In the genomic region with DNA sequence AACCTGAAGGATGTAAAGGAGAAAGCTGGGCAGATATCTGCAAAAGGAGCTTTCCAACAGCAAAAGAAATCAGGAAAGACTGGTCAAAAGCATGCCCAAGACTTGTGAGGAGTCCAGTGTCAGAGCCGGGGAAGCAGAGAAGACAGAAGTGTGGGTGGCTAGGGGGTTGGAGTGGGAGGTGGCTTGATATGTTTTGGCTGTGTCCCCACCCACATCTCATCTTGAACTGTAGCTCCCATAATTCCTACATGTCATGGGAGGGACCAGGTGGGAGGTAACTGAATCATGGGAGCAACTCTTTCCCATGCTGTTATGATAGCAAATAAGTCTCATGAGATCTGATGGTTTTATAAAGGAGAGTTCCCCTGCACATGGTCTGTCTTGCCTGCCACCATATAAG, we compare ENCODE assay signal across 33 cellular contexts.
A peak's percentile ranks its signal among the peaks of the same experiment; 100 is the strongest.
DNase-seq lines count a peak whose midpoint lies in the region; FAIRE-seq and TF ChIP-seq lines count a peak whose summit lies in the region.
"Had no signal": no experiment of that assay in that cellular context is flagged by ENCODE, and none has a peak within 500 bp of the region (broad histone marks: within the 10 kb centered on the region; RNA-seq: fewer than 3 reads in every experiment).

No MANE protein-coding gene starts in this region.

- H3K79me2 ChIP-seq in H9 (ENCODE audit: insufficient read depth, low read length) = no peaks in the 10 kb centered on the region

- no peaks in the 10 kb centered on the region; a peak in 3 of 7 replicates for H3K36me3 Mint-ChIP-seq in H9 (ENCODE audit: insufficient read depth in 1 of 3, low read depth in 3 of 3)
- H3K36me3 Mint-ChIP-seq: CD14-positive monocyte; CD4-positive, alpha-beta memory T cell; CD4-positive, CD25-positive, alpha-beta regulatory T cell; CD8-positive, alpha-beta memory T cell; CD8-positive, alpha-beta T cell had no signal

- no peak overlapping the region for H2AFZ ChIP-seq in H9 (ENCODE audit: low read length)

- no peak overlapping the region for H3K4me3 ChIP-seq in HEK293 (ENCODE audit: low read depth, low read length)
- no peak overlapping the region for H3K4me3 ChIP-seq in bronchial epithelial cell (ENCODE audit: low read depth, low read length)
- H3K4me3 ChIP-seq: A549; BLaER1; BLaER1 treated with 17β-estradiol and CSF1 and Interleukin-3, amounts not matched to agents 10 nM and 100 nM had no signal

- H3K14ac ChIP-seq in H9 (ENCODE audit: insufficient read depth, low read length) = no peak overlapping the region

- H3K27ac Mint-ChIP-seq in H9 = no peak overlapping the region; a peak in 1 of 7 replicates
- H3K27ac Mint-ChIP-seq: B cell; CD4-positive, alpha-beta memory T cell; CD4-positive, alpha-beta T cell; CD4-positive, CD25-positive, alpha-beta regulatory T cell; CD8-positive, alpha-beta memory T cell; CD8-positive, alpha-beta T cell had no signal

- H3K79me1 ChIP-seq in H9 (ENCODE audit: insufficient read depth, low read depth, low read length, poor library complexity, severe bottlenecking) = no peaks in the 10 kb centered on the region

- no peaks in the 10 kb centered on the region for H3K27me3 Mint-ChIP-seq in H9 (ENCODE audit: low read depth)
- H3K27me3 Mint-ChIP-seq: CD4-positive, alpha-beta memory T cell; CD4-positive, alpha-beta T cell; CD4-positive, CD25-positive, alpha-beta regulatory T cell had no signal

- H3K4me1 Mint-ChIP-seq in H9 = peaks cover 5 to 10% of the 10 kb centered on the region in 2 experiments; a peak in 3 of 4 replicates
- H3K4me1 Mint-ChIP-seq: B cell; CD14-positive monocyte; CD4-positive, alpha-beta memory T cell; CD4-positive, CD25-positive, alpha-beta regulatory T cell; CD8-positive, alpha-beta memory T cell had no signal

- no peak overlapping the region for H3K18ac ChIP-seq in H9 (ENCODE audit: insufficient read length, low read depth, low read length)

- no peaks in the 10 kb centered on the region for H3K9me3 ChIP-seq in HEK293 (ENCODE audit: control insufficient read depth, insufficient read depth, low read depth, low read length)
- no peaks in the 10 kb centered on the region for H3K9me3 ChIP-seq in H9 (ENCODE audit: control insufficient read depth, low read depth, low read length)
- H3K9me3 ChIP-seq: BE2C; BLaER1; BLaER1 treated with 17β-estradiol and CSF1 and Interleukin-3, amounts not matched to agents 10 nM and 100 nM; Caco-2 had no signal

- no CpG with 5 or more reads among the region's 1 CpG for WGBS in H9 (ENCODE audit: extremely low coverage, insufficient read length, low lambda C conversion rate)

- H3K27me3 ChIP-seq in bronchial epithelial cell (ENCODE audit: control insufficient read depth, insufficient read depth, low read length) (no peaks in the 10 kb centered on the region), H9 (ENCODE audit: insufficient read depth, low read length) (no peaks in the 10 kb centered on the region)
- H3K27me3 ChIP-seq: BE2C; BLaER1; BLaER1 treated with 17β-estradiol and CSF1 and Interleukin-3, amounts not matched to agents 10 nM and 100 nM had no signal

- H3K4ac ChIP-seq in H9 (ENCODE audit: low read depth, low read length) = no peak overlapping the region

- no peak overlapping the region for H3K23ac ChIP-seq in H9 (ENCODE audit: insufficient read length, low read depth, low read length)

- no peak overlapping the region for H4K91ac ChIP-seq in H9 (ENCODE audit: insufficient read length, low read depth, low read length)

- H2BK5ac ChIP-seq in H9 (ENCODE audit: insufficient read length, low read length) = no peak overlapping the region

- TF ChIP-seq CTCF in HEK293 (tag by site-specific recombination; IDR thresholded peaks at IDR 0.05) (no peak), bronchial epithelial cell (IDR thresholded peaks at IDR 0.05; ENCODE audit: insufficient read depth, low read length, severe bottlenecking) (no peak), H9 (conservative IDR thresholded peaks at IDR 0.05) (no peak)

- H3K9me3 Mint-ChIP-seq in H9 = no peaks in the 10 kb centered on the region; a peak in 2 of 5 replicates

- POLR2A ChIA-PET in HEK293 (lab: Yijun Ruan, JAX) = no interaction called here

- CTCF ChIA-PET in HEK293 (lab: Yijun Ruan, JAX) = no interaction called here

- H3K36me3 ChIP-seq in HEK293 (ENCODE audit: control insufficient read depth in 2 of 2, insufficient read depth in 1 of 2, low read length in 2 of 2) (no peaks in the 10 kb centered on the region), bronchial epithelial cell (ENCODE audit: control insufficient read depth, insufficient read depth, low read length) (no peaks in the 10 kb centered on the region)
- H3K36me3 ChIP-seq: BE2C; BLaER1; BLaER1 treated with 17β-estradiol and CSF1 and Interleukin-3, amounts not matched to agents 10 nM and 100 nM had no signal

- H3K4me2 ChIP-seq in H9 (ENCODE audit: insufficient read depth, insufficient read length, low read length) = no peak overlapping the region
- H3K4me2 ChIP-seq: A549; BLaER1; BLaER1 treated with 17β-estradiol and CSF1 and Interleukin-3, amounts not matched to agents 10 nM and 100 nM had no signal

- no peak overlapping the region for H3K4me3 Mint-ChIP-seq in H9
- H3K4me3 Mint-ChIP-seq: B cell; CD14-positive monocyte; CD4-positive, alpha-beta memory T cell; CD4-positive, alpha-beta T cell; CD4-positive, CD25-positive, alpha-beta regulatory T cell; CD8-positive, alpha-beta memory T cell; CD8-positive, alpha-beta T cell had no signal

- H2BK15ac ChIP-seq in H9 (ENCODE audit: low read depth, low read length) = no peak overlapping the region

- no peak overlapping the region for H2BK12ac ChIP-seq in H9 (ENCODE audit: insufficient read length, low read depth, low read length)

- H3K23me2 ChIP-seq in H9 (ENCODE audit: insufficient read length, low read depth, low read length, poor library complexity, severe bottlenecking) = no peaks in the 10 kb centered on the region

- no peak overlapping the region for H3K56ac ChIP-seq in H9 (ENCODE audit: insufficient read length, low read depth, low read length)

- no peaks in the 10 kb centered on the region for H4K20me1 ChIP-seq in H9 (ENCODE audit: control insufficient read depth, insufficient read depth, insufficient read length)
- H4K20me1 ChIP-seq: BLaER1; BLaER1 treated with 17β-estradiol and CSF1 and Interleukin-3, amounts not matched to agents 10 nM and 100 nM had no signal

- H3K27ac ChIP-seq in HEK293 (ENCODE audit: extremely low read depth, low read depth, low read length) = no peak overlapping the region
- no peak overlapping the region for H3K27ac ChIP-seq in H9 (ENCODE audit: insufficient read length, low read depth, low read length)
- H3K27ac ChIP-seq: 22Rv1; A549; BLaER1; BLaER1 treated with 17β-estradiol and CSF1 and Interleukin-3, amounts not matched to agents 10 nM and 100 nM; C4-2B had no signal

- no peak for DNase-seq in bronchial epithelial cell (ENCODE audit: low read depth)
- DNase-seq in NCI-H1105 treated with DMSO at 0.1 percent for 48 hours (lab: John Stamatoyannopoulos, UW) = no peak
- DNase-seq in H9 = no peak
- DNase-seq: 8988T; ACHN; AML-193; BE2C; C1 segment of cervical spinal cord; Caco-2; Calu3; CD4-positive, alpha-beta memory T cell; CD4-positive, alpha-beta T cell; CD4-positive, CD25-positive, alpha-beta regulatory T cell; CD8-positive, alpha-beta memory T cell; CD8-positive, alpha-beta T cell; COR-L47; DMS 273 treated with DMSO at 0.1 percent for 48 hours; DMS153; DMS53; DMS79; DMS79 treated with DMSO at 0.1 percent for 48 hours; DND-41; EL had no signal

- no peaks in the 10 kb centered on the region for H3K4me1 ChIP-seq in HEK293 (ENCODE audit: control insufficient read depth, insufficient read depth, low read length)
- no peaks in the 10 kb centered on the region; the same call in 1 of the 2 replicates for H3K4me1 ChIP-seq in H9 (ENCODE audit: insufficient read depth, low read length)
- H3K4me1 ChIP-seq: A549; BE2C; BLaER1; BLaER1 treated with 17β-estradiol and CSF1 and Interleukin-3, amounts not matched to agents 10 nM and 100 nM; Caco-2 had no signal

- H4K8ac ChIP-seq in H9 (replicated peaks; ENCODE audit: insufficient read length, low read depth, low read length) = no peak overlapping the region

- no peak overlapping the region for H2BK120ac ChIP-seq in H9 (ENCODE audit: low read depth, low read length, poor library complexity, severe bottlenecking)

- no peak overlapping the region for H2BK20ac ChIP-seq in H9 (ENCODE audit: low read depth, low read length, poor library complexity, severe bottlenecking)

- H2AK5ac ChIP-seq in H9 (ENCODE audit: insufficient read length, low read length) = no peak overlapping the region

- no peak overlapping the region for H3K9ac ChIP-seq in H9 (ENCODE audit: extremely low read depth, insufficient read length, low read length)
- H3K9ac ChIP-seq: BLaER1; BLaER1 treated with 17β-estradiol and CSF1 and Interleukin-3, amounts not matched to agents 10 nM and 100 nM had no signal

- H3T11ph ChIP-seq in H9 (ENCODE audit: low read length) = no peak overlapping the region

- FAIRE-seq in bronchial epithelial cell (lab: Jason Lieb, UNC) = peak; percentile 43
- FAIRE-seq: A204.1, A549, D721Med had no signal

- H4K5ac ChIP-seq in H9 (ENCODE audit: insufficient read length, low read depth, low read length) = no peak overlapping the region

TF ChIP-seq in HEK293, 187 proteins besides CTCF, POLR2A, EP300 and RAD21:
- TF ChIP-seq ZFHX2 (tag by site-specific recombination; conservative IDR thresholded peaks at IDR 0.05) = peak; percentile 77
- no peak for TF ChIP-seq ZNF24 (tag by site-specific recombination; IDR thresholded peaks at IDR 0.05)
- TF ChIP-seq ZNF544 (tag by site-specific recombination; IDR thresholded peaks at IDR 0.05) = no peak
- no peak for TF ChIP-seq ZNF302 (tag by site-specific recombination; IDR thresholded peaks at IDR 0.05; ENCODE audit: low read depth)
- peak; percentile 73 for TF ChIP-seq EGR2 (tag by site-specific recombination; IDR thresholded peaks at IDR 0.05; ENCODE audit: low read depth)
- TF ChIP-seq ZNF747 (tag by site-specific recombination; IDR thresholded peaks at IDR 0.05) = no peak
